Comparison of ENCODE assay signal across 1 cellular context in the genomic region with DNA sequence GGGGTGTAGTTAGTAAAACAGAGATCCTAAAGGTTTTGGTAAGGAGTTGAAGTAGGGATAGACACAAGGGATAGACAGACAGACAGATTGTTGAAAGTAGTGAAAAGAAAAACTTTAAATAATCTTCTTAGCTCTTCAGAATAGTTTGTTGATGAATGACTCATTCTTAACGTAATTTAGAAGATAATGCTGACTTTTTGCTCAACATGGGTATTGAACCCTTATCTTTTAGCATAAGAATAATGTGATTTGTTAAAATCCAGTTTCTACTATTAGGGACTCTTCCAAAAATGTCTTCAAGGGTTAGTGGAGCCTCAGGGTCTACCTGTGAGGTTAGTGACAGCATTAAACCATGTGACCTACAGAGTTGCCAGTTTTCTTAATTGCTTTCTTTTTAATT.
TF ChIP-seq lines count a peak whose summit lies in the region.

No MANE protein-coding gene starts in this region.

TF ChIP-seq in GM23338, 12 proteins besides CTCF, POLR2A, EP300 and RAD21 (continued from another document):
- TF ChIP-seq, protein P1, sequence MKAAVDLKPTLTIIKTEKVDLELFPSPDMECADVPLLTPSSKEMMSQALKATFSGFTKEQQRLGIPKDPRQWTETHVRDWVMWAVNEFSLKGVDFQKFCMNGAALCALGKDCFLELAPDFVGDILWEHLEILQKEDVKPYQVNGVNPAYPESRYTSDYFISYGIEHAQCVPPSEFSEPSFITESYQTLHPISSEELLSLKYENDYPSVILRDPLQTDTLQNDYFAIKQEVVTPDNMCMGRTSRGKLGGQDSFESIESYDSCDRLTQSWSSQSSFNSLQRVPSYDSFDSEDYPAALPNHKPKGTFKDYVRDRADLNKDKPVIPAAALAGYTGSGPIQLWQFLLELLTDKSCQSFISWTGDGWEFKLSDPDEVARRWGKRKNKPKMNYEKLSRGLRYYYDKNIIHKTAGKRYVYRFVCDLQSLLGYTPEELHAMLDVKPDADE (IDR thresholded peaks at IDR 0.05): no peak
- TF ChIP-seq EZH2phosphoT487 (IDR thresholded peaks at IDR 0.05; ENCODE audit: unreplicated experiment): no peak
- TF ChIP-seq POLR2AphosphoS5 (IDR thresholded peaks at IDR 0.05; ENCODE audit: low read depth): no peak
